In the genomic region with DNA sequence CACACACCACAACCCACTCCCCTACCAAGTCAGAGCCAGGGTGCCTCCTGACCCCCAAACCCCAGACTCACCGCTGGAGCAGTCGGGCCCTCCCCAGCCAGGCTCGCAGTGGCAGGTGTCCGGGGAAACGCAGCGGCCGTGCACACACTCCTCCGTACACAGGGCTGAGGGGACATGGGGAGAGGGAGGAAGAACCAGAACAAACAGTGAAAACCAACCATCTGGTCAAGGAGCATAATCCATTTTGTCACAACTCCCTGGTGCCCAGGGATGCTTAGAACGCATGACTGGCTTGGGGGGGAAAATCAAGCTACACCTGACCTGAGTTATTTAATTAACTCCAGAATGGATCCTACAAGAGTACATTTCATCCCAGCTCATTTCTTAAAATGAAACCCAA, we compare ENCODE assay signal across 14 cellular contexts.
"Had no signal": no experiment of that assay in that cellular context is flagged by ENCODE, and none has a peak within 500 bp of the region (broad histone marks: within the 10 kb centered on the region; RNA-seq: fewer than 3 reads in every experiment).

No MANE protein-coding gene starts in this region.

- H3K27ac Mint-ChIP-seq: activated naive CD4-positive, alpha-beta T cell treated with anti-CD3 and anti-CD28 coated beads, Interleukin-2, amount 50 U/mL, for 72 hours; memory B cell; natural killer cell treated with Interleukin-12 subunit alpha and Interleukin-12 subunit beta and Interleukin-15 and Interleukin-18, amount 100 ng/mL, for 72 hours; T-helper 17 cell had no signal

- H3K9me3 Mint-ChIP-seq: activated naive CD4-positive, alpha-beta T cell treated with anti-CD3 and anti-CD28 coated beads, Interleukin-2, amount 50 U/mL, for 72 hours; memory B cell; natural killer cell treated with Interleukin-12 subunit alpha and Interleukin-12 subunit beta and Interleukin-15 and Interleukin-18, amount 100 ng/mL, for 72 hours had no signal

- ATAC-seq: activated naive CD4-positive, alpha-beta T cell treated with anti-CD3 and anti-CD28 coated beads, Interleukin-2, amount 50 U/mL, for 72 hours; heart right ventricle; left lung; natural killer cell treated with Interleukin-12 subunit alpha and Interleukin-12 subunit beta and Interleukin-15 and Interleukin-18, amount 100 ng/mL, for 72 hours; T-helper 17 cell had no signal

- H3K27ac ChIP-seq: breast epithelium, heart right ventricle, left lung, tibial nerve had no signal

- H3K36me3 Mint-ChIP-seq: activated naive CD4-positive, alpha-beta T cell treated with anti-CD3 and anti-CD28 coated beads, Interleukin-2, amount 50 U/mL, for 72 hours; memory B cell; natural killer cell treated with Interleukin-12 subunit alpha and Interleukin-12 subunit beta and Interleukin-15 and Interleukin-18, amount 100 ng/mL, for 72 hours had no signal

- H3K4me3 ChIP-seq: breast epithelium, heart right ventricle, left lung, tibial nerve had no signal

- DNase-seq: activated effector memory CD4-positive, alpha-beta T cell treated with Interleukin-2 at 50 U/mL for 16 hours; activated T-cell treated with anti-CD3 and anti-CD28 coated beads, Interleukin-2, amount 50 U/mL, for 1 hour; anterior cingulate cortex; foreskin melanocyte; heart right ventricle; islet precursor cell; stimulated activated CD4-positive, alpha-beta T cell treated with anti-CD3 and anti-CD28 coated beads, Interleukin-15, amount 100 ng/mL, for 24 hours; T-helper 17 cell had no signal

- H3K4me1 Mint-ChIP-seq: memory B cell had no signal

- H3K9me3 ChIP-seq: breast epithelium, heart right ventricle, left lung, tibial nerve had no signal

- H3K36me3 ChIP-seq: breast epithelium, heart right ventricle, left lung, tibial nerve had no signal

- H3K4me1 ChIP-seq: breast epithelium, left lung, tibial nerve had no signal

- H3K4me3 Mint-ChIP-seq: memory B cell; natural killer cell treated with Interleukin-12 subunit alpha and Interleukin-12 subunit beta and Interleukin-15 and Interleukin-18, amount 100 ng/mL, for 72 hours; T-helper 17 cell had no signal
